ENCODE assay signal across 8 cellular contexts in the genomic region with DNA sequence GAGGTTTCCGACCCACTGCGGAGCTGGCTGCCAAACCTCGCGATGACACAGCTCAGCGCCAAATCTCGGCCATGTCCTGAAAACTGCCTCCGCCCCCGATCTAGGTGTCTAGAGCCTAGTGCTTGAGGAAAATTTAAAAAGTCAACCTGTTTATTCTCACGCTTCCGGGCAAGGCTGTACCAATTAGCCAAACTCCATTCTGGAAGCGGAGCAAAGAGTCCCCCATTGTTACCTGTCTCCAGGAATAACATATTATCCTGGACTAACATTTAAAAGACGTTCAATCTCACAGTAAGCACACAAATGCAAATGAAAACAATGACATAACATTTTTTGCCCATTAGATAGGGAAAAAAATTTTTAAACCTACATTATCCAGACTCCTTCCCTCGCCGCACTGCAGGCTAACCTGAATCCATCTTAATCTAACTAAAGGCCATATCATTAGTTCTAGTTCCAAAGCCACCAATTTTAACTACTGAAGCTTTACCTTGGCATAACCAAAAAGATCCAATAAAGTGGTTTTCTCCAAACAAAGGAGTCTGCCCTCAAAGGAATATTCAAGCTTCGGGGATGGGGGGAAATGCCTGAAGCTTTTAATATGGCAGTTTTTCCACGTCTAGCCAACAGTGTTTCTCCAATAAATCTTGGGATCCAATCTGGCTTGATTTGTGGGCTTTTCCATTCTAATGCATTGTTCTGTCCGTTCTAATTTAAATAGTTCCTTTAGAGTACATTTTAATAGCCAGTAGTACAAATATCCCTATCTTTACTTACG. TPM values are rescaled to one million over a fixed set of nuclear protein-coding genes. Genes with fewer than 3 reads are reported as not detected.
DNase-seq lines count a peak whose midpoint lies in the region; ATAC-seq lines count a peak whose summit lies in the region.

No MANE protein-coding gene starts in this region.

- no peak overlapping the region for H2BK120ac ChIP-seq in neuronal stem cell (ENCODE audit: low read depth, low read length)

- WGBS in neuronal stem cell (ENCODE audit: extremely low coverage in 2 of 2, insufficient read length in 2 of 2, insufficient replicate concordance in 1 of 2), 2 donors = no CpG with 5 or more reads among the region's 18 CpGs

- no peak overlapping the region for H4K8ac ChIP-seq in neuronal stem cell (ENCODE audit: low read depth, low read length)

- H3K4me3 ChIP-seq in NT2/D1 (ENCODE audit: insufficient read length, low read depth) = peak overlapping the region; percentile 87
- H3K4me3 ChIP-seq in effector memory CD4-positive, alpha-beta T cell (ENCODE audit: insufficient read depth, low read depth, low read length, poor library complexity, severe bottlenecking) = peak overlapping the region; percentile 35
- H3K4me3 ChIP-seq in neuronal stem cell (ENCODE audit: low read length in 2 of 2) = peak overlapping the region; percentile 28 to 68

- no peak for ATAC-seq in HG03025 (IDR thresholded peaks at IDR 0.05; ENCODE audit: low FRiP score, unreplicated experiment)

- DNase-seq in stimulated activated CD8-positive, alpha-beta memory T cell treated with anti-CD3 and anti-CD28 coated beads, Interleukin-12 subunit alpha, Interleukin-12 subunit beta, amount 100 ng/mL, for 4 hours (ENCODE audit: low read depth) = peak; percentile 75
- DNase-seq in stimulated activated CD8-positive, alpha-beta memory T cell treated with anti-CD3 and anti-CD28 coated beads, Interleukin-4, amount 100 ng/mL, for 48 hours = no peak
- DNase-seq in NT2/D1 (ENCODE audit: low read depth, low spot score) (no peak), neuronal stem cell (ENCODE audit: low spot score) (no peak), midbrain (lab: John Stamatoyannopoulos, UW) (no peak), superior temporal gyrus (ENCODE audit: extremely low spot score) (no peak)
- DNase-seq in effector memory CD4-positive, alpha-beta T cell = no peak

- no peak overlapping the region for H2BK15ac ChIP-seq in neuronal stem cell (ENCODE audit: low read length)

- H3K9ac ChIP-seq in NT2/D1 (ENCODE audit: insufficient read length, low read depth) = peak overlapping the region; percentile 97
- H3K9ac ChIP-seq in neuronal stem cell (ENCODE audit: low read depth, low read length, poor library complexity) = no peak overlapping the region

- no peak overlapping the region for H4K91ac ChIP-seq in neuronal stem cell (ENCODE audit: low read depth, low read length, poor library complexity)

- peak overlapping the region; percentile 53 for H3K27ac ChIP-seq in effector memory CD4-positive, alpha-beta T cell (ENCODE audit: insufficient read depth, low read length, poor library complexity, severe bottlenecking)
- H3K27ac ChIP-seq in neuronal stem cell (replicated peaks; ENCODE audit: low read length) = peak overlapping the region; percentile 83

- H3K4me1 ChIP-seq in NT2/D1 (ENCODE audit: insufficient read depth, insufficient read length) (no peaks in the 10 kb centered on the region), neuronal stem cell (ENCODE audit: control insufficient read depth in 2 of 2, insufficient read depth in 1 of 2, low read depth in 1 of 2, low read length in 2 of 2) (no peaks in the 10 kb centered on the region)
- H3K4me1 ChIP-seq in effector memory CD4-positive, alpha-beta T cell (ENCODE audit: control insufficient read depth, insufficient read depth, low read length, poor library complexity, severe bottlenecking) = peaks cover 2% of the 10 kb centered on the region

- H3K4ac ChIP-seq in neuronal stem cell (ENCODE audit: low read length) = no peak overlapping the region

- peaks cover 35% of the 10 kb centered on the region for H3K36me3 ChIP-seq in NT2/D1 (ENCODE audit: insufficient read depth, insufficient read length, low read length)
- H3K36me3 ChIP-seq in effector memory CD4-positive, alpha-beta T cell (ENCODE audit: control insufficient read depth, insufficient read depth, low read length) = no peaks in the 10 kb centered on the region
- H3K36me3 ChIP-seq in neuronal stem cell (replicated peaks in 1 of 2; ENCODE audit: control insufficient read depth in 2 of 2, insufficient read depth in 2 of 2, low read length in 2 of 2) = peaks cover 5 to 24% of the 10 kb centered on the region in 2 donors

- peak overlapping the region; percentile 33 for H3K4me2 ChIP-seq in neuronal stem cell (ENCODE audit: insufficient read depth, low read length, poor library complexity, severe bottlenecking)

- H3K9me3 ChIP-seq in NT2/D1 (ENCODE audit: insufficient read depth, low read length) (no peaks in the 10 kb centered on the region), neuronal stem cell (replicated peaks in 1 of 2; ENCODE audit: control insufficient read depth in 2 of 2, insufficient read depth in 1 of 2, low read depth in 1 of 2, low read length in 2 of 2) (no peaks in the 10 kb centered on the region)
- no peaks in the 10 kb centered on the region for H3K9me3 ChIP-seq in effector memory CD4-positive, alpha-beta T cell (ENCODE audit: control insufficient read depth, low read length)

- H2AFZ ChIP-seq in neuronal stem cell (ENCODE audit: low read length) = peak overlapping the region; percentile 26

- H3K79me1 ChIP-seq in neuronal stem cell (ENCODE audit: low read depth, low read length) = no peaks in the 10 kb centered on the region

- no peak overlapping the region for H3K14ac ChIP-seq in neuronal stem cell (ENCODE audit: low read length)

- no peak overlapping the region for H3K18ac ChIP-seq in neuronal stem cell (ENCODE audit: low read length)

- H3K23ac ChIP-seq in neuronal stem cell (ENCODE audit: low read depth, low read length, poor library complexity) = no peak overlapping the region

- no peak overlapping the region for H2BK5ac ChIP-seq in neuronal stem cell (ENCODE audit: low read length)

- no peak overlapping the region for H2AK5ac ChIP-seq in neuronal stem cell (ENCODE audit: low read depth, low read length)

- H3K27me3 ChIP-seq in NT2/D1 (ENCODE audit: insufficient read depth, insufficient read length) (peaks cover 5% of the 10 kb centered on the region), neuronal stem cell (ENCODE audit: control insufficient read depth in 3 of 3, insufficient read depth in 3 of 3, low read depth in 1 of 3, low read length in 3 of 3) (no peaks in the 10 kb centered on the region)
- H3K27me3 ChIP-seq in effector memory CD4-positive, alpha-beta T cell (replicated peaks; ENCODE audit: control insufficient read depth, insufficient read depth, low read length, poor library complexity, severe bottlenecking) = no peaks in the 10 kb centered on the region

- H2BK12ac ChIP-seq in neuronal stem cell (ENCODE audit: low read length) = no peak overlapping the region

RNA-seq across cellular contexts. Expression of a gene that starts 1.9 kb away (rescaled TPM):
- polyA plus RNA-seq in neuronal stem cell (2013, experiment 1 of 2) = 35.4 TPM
- polyA plus RNA-seq in neuronal stem cell (2013, experiment 2 of 2) = 35.5 TPM

Comparison
In these comparisons a context has a peak if more than half of its experiments do, and no peak if none do; other contexts are left out.
1. H3K4me3 ChIP-seq: peak in every context shown above with its lines; median percentile 87 in NT2/D1; 48 in neuronal stem cell; 35 in effector memory CD4-positive, alpha-beta T cell.